Comparison of ENCODE assay signal across 16 cellular contexts in genomic region chr5:142810891-142811290, GRCh38.
"Had no signal": no experiment of that assay in that cellular context is flagged by ENCODE, and none has a peak within 500 bp of the region (broad histone marks: within the 10 kb centered on the region; RNA-seq: fewer than 3 reads in every experiment).

No MANE protein-coding gene starts in this region.

- H3K9me3 ChIP-seq: pancreas, suprapubic skin, upper lobe of left lung had no signal

- H3K27me3 Mint-ChIP-seq: activated naive CD8-positive, alpha-beta T cell treated with anti-CD3 and anti-CD28 coated beads, Interleukin-2, amount 50 U/mL, for 24 hours had no signal

- H3K4me3 Mint-ChIP-seq: activated naive CD4-positive, alpha-beta T cell treated with anti-CD3 and anti-CD28 coated beads for 36 hours; activated naive CD8-positive, alpha-beta T cell treated with anti-CD3 and anti-CD28 coated beads, Interleukin-2, amount 50 U/mL, for 24 hours; endodermal cell had no signal

- H3K4me3 ChIP-seq: dorsolateral prefrontal cortex, pancreas, skin epidermis, suprapubic skin, upper lobe of left lung had no signal

- FAIRE-seq: kidney, pancreas had no signal

- H3K36me3 ChIP-seq: pancreas, suprapubic skin, upper lobe of left lung had no signal

- H3K9me3 Mint-ChIP-seq: activated naive CD4-positive, alpha-beta T cell treated with anti-CD3 and anti-CD28 coated beads for 36 hours; activated naive CD8-positive, alpha-beta T cell treated with anti-CD3 and anti-CD28 coated beads, Interleukin-2, amount 50 U/mL, for 24 hours; activated T-helper 2 cell treated with anti-CD3 and anti-CD28 coated beads, Interferon-gamma antibody, Interleukin-2, Interleukin-4, amounts not matched to agents 10 μg/mL and 5 μg/mL and 100 μg/mL, durations not matched to agents 14 hours and 24 hours and 36 hours; endodermal cell had no signal

- H3K27ac ChIP-seq: pancreas, suprapubic skin had no signal

- DNase-seq: activated CD4-positive, alpha-beta T cell treated with anti-CD3 and anti-CD28 coated beads, Interleukin-2, amount 50 U/mL, for 4 hours; activated naive CD4-positive, alpha-beta T cell treated with anti-CD3 and anti-CD28 coated beads for 36 hours; activated naive CD8-positive, alpha-beta T cell treated with anti-CD3 and anti-CD28 coated beads, Interleukin-2, amount 50 U/mL, for 24 hours; aorta; dorsolateral prefrontal cortex; endodermal cell; kidney; pancreas; stimulated activated CD4-positive, alpha-beta T cell treated with anti-CD3 and anti-CD28 coated beads, Interleukin-15, amount 100 ng/mL, for 24 hours; stimulated activated CD4-positive, alpha-beta T cell treated with anti-CD3 and anti-CD28 coated beads, Interleukin-4, amount 100 ng/mL, for 1 hour; stimulated activated naive CD4-positive, alpha-beta T cell; upper lobe of left lung had no signal

- H3K27me3 ChIP-seq: dorsolateral prefrontal cortex, pancreas, suprapubic skin, upper lobe of left lung had no signal

- ATAC-seq: activated CD4-positive, CD25-positive, alpha-beta regulatory T cell treated with anti-CD3 and anti-CD28 coated beads, Interleukin-2, amount 50 U/mL, for 24 hours; activated naive CD8-positive, alpha-beta T cell treated with anti-CD3 and anti-CD28 coated beads, Interleukin-2, amount 50 U/mL, for 24 hours; pancreas had no signal

- H3K27ac Mint-ChIP-seq: activated naive CD4-positive, alpha-beta T cell treated with anti-CD3 and anti-CD28 coated beads for 36 hours; activated naive CD8-positive, alpha-beta T cell treated with anti-CD3 and anti-CD28 coated beads, Interleukin-2, amount 50 U/mL, for 24 hours; activated T-helper 2 cell treated with anti-CD3 and anti-CD28 coated beads, Interferon-gamma antibody, Interleukin-2, Interleukin-4, amounts not matched to agents 10 μg/mL and 5 μg/mL and 100 μg/mL, durations not matched to agents 14 hours and 24 hours and 36 hours; endodermal cell had no signal
